ENCODE assay signal across 23 cellular contexts in genomic region chr2:6645004-6645403, GRCh38.
"Had no signal": no experiment of that assay in that cellular context is flagged by ENCODE, and none has a peak within 500 bp of the region (broad histone marks: within the 10 kb centered on the region; RNA-seq: fewer than 3 reads in every experiment).

No MANE protein-coding gene starts in this region.

- FAIRE-seq: endothelial cell of umbilical vein, islet of Langerhans, keratinocyte had no signal

- ATAC-seq: gastrocnemius medialis; heart right ventricle; left cardiac atrium; left lung; left ventricle myocardium superior; lower lobe of right lung; mucosa of descending colon; naive thymus-derived CD8-positive, alpha-beta T cell had no signal

- H3K36me3 Mint-ChIP-seq: mesothelial cell of epicardium; naive thymus-derived CD8-positive, alpha-beta T cell had no signal

- H3K4me1 ChIP-seq: esophagus squamous epithelium, gastrocnemius medialis, heart right ventricle, left lung, lower lobe of right lung had no signal

- H3K27ac Mint-ChIP-seq: mesothelial cell of epicardium; naive B cell; naive thymus-derived CD8-positive, alpha-beta T cell had no signal

- H3K4me3 ChIP-seq: coronary artery, dorsolateral prefrontal cortex, esophagus squamous epithelium, gastrocnemius medialis, heart right ventricle, left lung, lower lobe of right lung, mucosa of descending colon had no signal

- H3K4me3 Mint-ChIP-seq: mesothelial cell of epicardium; naive B cell; naive thymus-derived CD8-positive, alpha-beta T cell had no signal

- H3K9me3 Mint-ChIP-seq: mesothelial cell of epicardium had no signal

- H3K9me3 ChIP-seq: esophagus squamous epithelium, gastrocnemius medialis, heart right ventricle, left lung, lower lobe of right lung, mucosa of descending colon had no signal

- H3K27me3 ChIP-seq: esophagus squamous epithelium, gastrocnemius medialis, left lung had no signal

- H3K27ac ChIP-seq: coronary artery, dorsolateral prefrontal cortex, esophagus squamous epithelium, gastrocnemius medialis, heart right ventricle, left lung, lower lobe of right lung had no signal

- DNase-seq: dermis blood vessel endothelial cell; dorsolateral prefrontal cortex; effector CD4-positive, alpha-beta T cell; effector memory CD4-positive, alpha-beta T cell; esophagus squamous epithelium; foreskin fibroblast; foreskin melanocyte; gastrocnemius medialis; glutamatergic neuron; heart right ventricle; hippocampal formation; left cardiac atrium; left lung; left ventricle myocardium superior; lower lobe of right lung; mucosa of descending colon; naive B cell; naive thymus-derived CD8-positive, alpha-beta T cell had no signal

- H3K36me3 ChIP-seq: esophagus squamous epithelium, gastrocnemius medialis, heart right ventricle, left lung, lower lobe of right lung had no signal
